22 cellular contexts compared by ENCODE assay signal in genomic region chr2:11810237-11810977, GRCh38.
"Had no signal": no experiment of that assay in that cellular context is flagged by ENCODE, and none has a peak within 500 bp of the region (broad histone marks: within the 10 kb centered on the region; RNA-seq: fewer than 3 reads in every experiment).

No MANE protein-coding gene starts in this region.

- H3K9me3 ChIP-seq: lower lobe of right lung, thoracic aorta, upper lobe of right lung had no signal

- H3K4me3 ChIP-seq: hepatocyte, lower lobe of right lung, skin epidermis, thoracic aorta, upper lobe of right lung had no signal

- DNase-seq: activated CD4-positive, alpha-beta T cell treated with anti-CD3 and anti-CD28 coated beads, Interleukin-2, amount 10 ng/mL, durations not matched to agents 24 days and 14 days; activated naive CD4-positive, alpha-beta T cell treated with anti-CD3 and anti-CD28 coated beads, Interleukin-2, amount 50 U/mL, for 16 hours; activated T-cell treated with anti-CD3 and anti-CD28 coated beads for 4 hours; effector CD8-positive, alpha-beta T cell; islet precursor cell; left colon; lower lobe of right lung; posterior cingulate gyrus; right cardiac atrium; SIG-M5; stimulated activated CD4-positive, alpha-beta T cell treated with anti-CD3 and anti-CD28 coated beads, Interleukin-15, amount 100 ng/mL, for 24 hours; stimulated activated CD4-positive, alpha-beta T cell treated with anti-CD3 and anti-CD28 coated beads, Interleukin-2, amount 100 ng/mL, for 48 hours; T-helper 1 cell; T1000; upper lobe of right lung had no signal

- H3K4me3 Mint-ChIP-seq: activated CD4-positive, alpha-beta T cell treated with anti-CD3 and anti-CD28 coated beads, Interleukin-2, amount 10 ng/mL, durations not matched to agents 24 days and 14 days; dendritic cell treated with granulocyte-macrophage colony-stimulating factor and Interleukin-4, amounts not matched to agents 40 ng/mL and 50 ng/mL, for 4 days; mesothelial cell of epicardium; natural killer cell treated with Interleukin-12 subunit alpha and Interleukin-12 subunit beta and Interleukin-15 and Interleukin-18, amount 100 ng/mL, for 72 hours had no signal

- H3K9me3 Mint-ChIP-seq: activated CD4-positive, alpha-beta T cell treated with anti-CD3 and anti-CD28 coated beads, Interleukin-2, amount 10 ng/mL, durations not matched to agents 24 days and 14 days; activated T-helper 2 cell treated with anti-CD3 and anti-CD28 coated beads, Interferon-gamma antibody, Interleukin-2, Interleukin-4, amounts not matched to agents 10 μg/mL and 5 μg/mL and 100 μg/mL, durations not matched to agents 14 hours and 24 hours and 36 hours; dendritic cell treated with granulocyte-macrophage colony-stimulating factor and Interleukin-4, amounts not matched to agents 40 ng/mL and 50 ng/mL, for 4 days; mesothelial cell of epicardium; natural killer cell treated with Interleukin-12 subunit alpha and Interleukin-12 subunit beta and Interleukin-15 and Interleukin-18, amount 100 ng/mL, for 72 hours had no signal

- H3K4me1 ChIP-seq: lower lobe of right lung, upper lobe of right lung had no signal

- H3K4me1 Mint-ChIP-seq: mesothelial cell of epicardium had no signal

- H3K27me3 ChIP-seq: hepatocyte, upper lobe of right lung had no signal

- H3K27ac ChIP-seq: hepatocyte, lower lobe of right lung, skin epidermis, upper lobe of right lung had no signal

- H3K27ac Mint-ChIP-seq: activated CD4-positive, alpha-beta T cell treated with anti-CD3 and anti-CD28 coated beads, Interleukin-2, amount 10 ng/mL, durations not matched to agents 24 days and 14 days; activated T-helper 2 cell treated with anti-CD3 and anti-CD28 coated beads, Interferon-gamma antibody, Interleukin-2, Interleukin-4, amounts not matched to agents 10 μg/mL and 5 μg/mL and 100 μg/mL, durations not matched to agents 14 hours and 24 hours and 36 hours; dendritic cell treated with granulocyte-macrophage colony-stimulating factor and Interleukin-4, amounts not matched to agents 40 ng/mL and 50 ng/mL, for 4 days; mesothelial cell of epicardium; natural killer cell treated with Interleukin-12 subunit alpha and Interleukin-12 subunit beta and Interleukin-15 and Interleukin-18, amount 100 ng/mL, for 72 hours had no signal

- H3K27me3 Mint-ChIP-seq: activated CD4-positive, alpha-beta T cell treated with anti-CD3 and anti-CD28 coated beads, Interleukin-2, amount 10 ng/mL, durations not matched to agents 24 days and 14 days; dendritic cell treated with granulocyte-macrophage colony-stimulating factor and Interleukin-4, amounts not matched to agents 40 ng/mL and 50 ng/mL, for 4 days; natural killer cell treated with Interleukin-12 subunit alpha and Interleukin-12 subunit beta and Interleukin-15 and Interleukin-18, amount 100 ng/mL, for 72 hours had no signal
